ENCODE assay signal across 26 cellular contexts in the genomic region with DNA sequence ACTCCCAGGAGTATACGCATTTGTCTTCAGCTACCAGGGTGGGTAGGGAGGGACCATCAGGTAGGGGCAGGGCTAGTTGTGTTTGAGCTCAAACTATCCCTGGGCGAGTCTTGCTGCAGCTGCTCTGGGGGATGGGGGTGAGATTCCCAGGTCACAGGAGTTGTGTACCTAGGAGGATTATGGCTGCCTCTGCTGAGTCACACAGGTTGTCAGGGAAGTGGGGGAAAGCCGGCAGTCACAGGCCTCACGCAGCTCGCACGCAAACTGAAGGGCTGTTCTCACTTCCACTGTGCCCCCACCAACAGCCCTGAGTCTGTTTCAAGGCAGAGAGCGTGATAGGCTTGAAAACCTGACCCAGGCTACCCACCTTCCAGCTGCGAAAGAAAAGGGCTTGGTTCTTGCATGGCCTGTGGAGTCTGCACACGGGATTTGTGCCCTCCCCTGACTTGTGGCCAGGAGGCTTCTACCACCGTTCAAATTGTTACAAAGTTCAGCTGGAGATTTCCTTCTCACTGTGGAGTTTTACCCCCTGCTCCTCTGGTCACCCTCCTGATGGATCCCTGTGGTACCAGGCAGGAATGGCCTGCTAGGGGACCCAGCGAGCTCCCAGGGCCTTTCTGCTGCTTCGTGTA.
DNase-seq lines count a peak whose midpoint lies in the region; ATAC-seq and TF ChIP-seq lines count a peak whose summit lies in the region.
"Had no signal": no experiment of that assay in that cellular context is flagged by ENCODE, and none has a peak within 500 bp of the region (broad histone marks: within the 10 kb centered on the region; RNA-seq: fewer than 3 reads in every experiment).

No MANE protein-coding gene starts in this region.

- DNase-seq in Caco-2: peak; percentile 32 to 77
- peak; percentile 29 for DNase-seq in epithelial cell of esophagus (ENCODE audit: low read depth)
- DNase-seq in neural crest cell (ENCODE audit: low read depth, low spot score): no peak
- no peak for DNase-seq in GDM1 (lab: John Stamatoyannopoulos, UW)
- DNase-seq in G401 (ENCODE audit: low spot score): no peak
- DNase-seq in retina: no peak
- DNase-seq: activated CD4-positive, CD25-positive, alpha-beta regulatory T cell treated with anti-CD3 and anti-CD28 coated beads, Interleukin-2, amount 50 U/mL, for 72 hours; activated CD8-positive, alpha-beta T cell treated with anti-CD3 and anti-CD28 coated beads for 36 hours; hippocampal formation; immature natural killer cell; Karpas-422; naive thymus-derived CD4-positive, alpha-beta T cell; NCI-H1417 treated with DMSO at 0.1 percent for 48 hours; NCI-H2081; NCI-H226; RPMI8226 had no signal

- POLR2A ChIA-PET in Caco-2 (lab: Charles Lee): no interaction called here

- 74% methylated on average over 12 of the region's 12 CpGs for WGBS in HUES64

- TF ChIP-seq CTCF in Caco-2 (IDR thresholded peaks at IDR 0.05; ENCODE audit: insufficient read depth in 1 of 2, low read depth in 1 of 2, low read length in 1 of 2, severe bottlenecking in 1 of 2, unreplicated experiment in 1 of 2): no peak
- TF ChIP-seq CTCF in epithelial cell of esophagus (IDR thresholded peaks at IDR 0.05; ENCODE audit: insufficient read depth, low read depth, low read length, missing control alignments): no peak
- TF ChIP-seq CTCF in neural crest cell (conservative IDR thresholded peaks at IDR 0.05): no peak

- peak overlapping the region; percentile 49; the same call in 1 of the 2 replicates for H3K9ac ChIP-seq in HUES64 (ENCODE audit: low read depth, low read length)
- H3K9ac ChIP-seq: BLaER1 had no signal

- H3K4me1 ChIP-seq in Caco-2 (peaks cover 8% of the 10 kb centered on the region), HUES64 (ENCODE audit: insufficient read depth, low read length) (peaks cover 14% of the 10 kb centered on the region; the same call in 1 of the 2 replicates)
- H3K4me1 ChIP-seq: BLaER1, gastroesophageal sphincter had no signal

- intact Hi-C loops in Caco-2 (cut with micrococcal nuclease; ENCODE audit: unreplicated experiment): no loop called here

- H3K27ac ChIP-seq in HUES64 (ENCODE audit: low read depth, low read length): peak overlapping the region; percentile 72
- H3K27ac ChIP-seq: BLaER1, cardiac muscle cell, gastroesophageal sphincter, left lung, upper lobe of left lung had no signal

- CTCF ChIA-PET in Caco-2 (lab: Charles Lee): interaction anchor here (0.5 to 1.8 kb wide), 4 partner anchors 92 to 283 kb away, joined by 3 to 4 read pairs (median 3); no protein-coding TSS in a partner anchor

- H3K27me3 Mint-ChIP-seq in Caco-2 (ENCODE audit: insufficient read depth, unreplicated experiment) (no peaks in the 10 kb centered on the region), neural crest cell (ENCODE audit: low read depth) (no peaks in the 10 kb centered on the region)
- H3K27me3 Mint-ChIP-seq: activated CD8-positive, alpha-beta T cell treated with anti-CD3 and anti-CD28 coated beads for 36 hours; activated naive CD8-positive, alpha-beta T cell; dendritic cell treated with granulocyte-macrophage colony-stimulating factor and Interleukin-4, amounts not matched to agents 40 ng/mL and 50 ng/mL, for 4 days; naive thymus-derived CD4-positive, alpha-beta T cell had no signal

- H3K4me3 ChIP-seq in Caco-2 (ENCODE audit: low read depth, low read length) (no peak overlapping the region), HUES64 (ENCODE audit: low read length) (no peak overlapping the region), epithelial cell of esophagus (ENCODE audit: low read length) (no peak overlapping the region)
- H3K4me3 ChIP-seq: BLaER1, cardiac muscle cell, gastroesophageal sphincter, left lung, upper lobe of left lung had no signal

- peak overlapping the region; percentile 81 for H3K27ac Mint-ChIP-seq in Caco-2 (ENCODE audit: unreplicated experiment)
- peak overlapping the region; percentile 84 for H3K27ac Mint-ChIP-seq in neural crest cell (ENCODE audit: unreplicated experiment)
- H3K27ac Mint-ChIP-seq: activated CD8-positive, alpha-beta T cell treated with anti-CD3 and anti-CD28 coated beads for 36 hours; activated naive CD8-positive, alpha-beta T cell; activated T-helper 2 cell treated with anti-CD3 and anti-CD28 coated beads, Interferon-gamma antibody, Interleukin-2, Interleukin-4, amounts not matched to agents 10 μg/mL and 5 μg/mL and 100 μg/mL, durations not matched to agents 14 hours and 24 hours and 36 hours; dendritic cell treated with granulocyte-macrophage colony-stimulating factor and Interleukin-4, amounts not matched to agents 40 ng/mL and 50 ng/mL, for 4 days; naive thymus-derived CD4-positive, alpha-beta T cell had no signal

- H3K4me1 Mint-ChIP-seq in Caco-2 (ENCODE audit: low read depth, unreplicated experiment) (no peaks in the 10 kb centered on the region), neural crest cell (peaks cover 4% of the 10 kb centered on the region)

- no peak overlapping the region for H3K4me3 Mint-ChIP-seq in Caco-2 (ENCODE audit: unreplicated experiment)
- H3K4me3 Mint-ChIP-seq in neural crest cell: no peak overlapping the region
- H3K4me3 Mint-ChIP-seq: activated CD8-positive, alpha-beta T cell treated with anti-CD3 and anti-CD28 coated beads for 36 hours; activated naive CD8-positive, alpha-beta T cell; dendritic cell treated with granulocyte-macrophage colony-stimulating factor and Interleukin-4, amounts not matched to agents 40 ng/mL and 50 ng/mL, for 4 days; immature natural killer cell; naive thymus-derived CD4-positive, alpha-beta T cell had no signal

- no peak for ATAC-seq in HG03469 (IDR thresholded peaks at IDR 0.05; ENCODE audit: unreplicated experiment)
- ATAC-seq: activated CD8-positive, alpha-beta T cell treated with anti-CD3 and anti-CD28 coated beads for 36 hours; gastroesophageal sphincter; left lung; naive thymus-derived CD4-positive, alpha-beta T cell had no signal

- no peaks in the 10 kb centered on the region for H3K27me3 ChIP-seq in Caco-2 (replicated peaks; ENCODE audit: control insufficient read depth, insufficient read depth, low read length)
- H3K27me3 ChIP-seq in HUES64 (ENCODE audit: insufficient read depth, low read length): no peaks in the 10 kb centered on the region
- H3K27me3 ChIP-seq: BLaER1, cardiac muscle cell, gastroesophageal sphincter, left lung, upper lobe of left lung had no signal

- peaks cover 9% of the 10 kb centered on the region; the same call in 1 of the 2 replicates for H3K9me3 ChIP-seq in Caco-2
- peaks cover 15% of the 10 kb centered on the region for H3K9me3 ChIP-seq in HUES64 (ENCODE audit: insufficient read depth, low read depth, low read length)
- H3K9me3 ChIP-seq: upper lobe of left lung had no signal

- in situ Hi-C loops in G401 (cut with HindIII; ENCODE audit: low sequenced_read_pairs): no loop called here

- H3K36me3 ChIP-seq in Caco-2 (ENCODE audit: control insufficient read depth, insufficient read depth, low read length): no peaks in the 10 kb centered on the region; the same call in 1 of the 2 replicates
- peaks cover 7% of the 10 kb centered on the region; the same call in 1 of the 2 replicates for H3K36me3 ChIP-seq in HUES64 (ENCODE audit: insufficient read depth, low read length)
- H3K36me3 ChIP-seq: cardiac muscle cell, left lung had no signal

- no TSS peak for BruUV-seq in Caco-2 (replicated peaks; lab: Mats Ljungman, UMichigan)

- no peaks in the 10 kb centered on the region for H3K36me3 Mint-ChIP-seq in Caco-2 (ENCODE audit: insufficient read depth, unreplicated experiment)
- H3K36me3 Mint-ChIP-seq in neural crest cell (ENCODE audit: low read depth): peaks cover 38% of the 10 kb centered on the region

- peaks cover 39% of the 10 kb centered on the region for H3K9me3 Mint-ChIP-seq in Caco-2 (ENCODE audit: unreplicated experiment)
- H3K9me3 Mint-ChIP-seq in neural crest cell: peaks cover 22% of the 10 kb centered on the region

Comparison
In these comparisons a context has a peak if more than half of its experiments do, and no peak if none do; other contexts are left out.
1. DNase-seq: peak in Caco-2 (2 of 2) and epithelial cell of esophagus (single experiment); none in neural crest cell (single experiment), GDM1 (single experiment), G401 (single experiment) and retina (single experiment).